In the genomic region with DNA sequence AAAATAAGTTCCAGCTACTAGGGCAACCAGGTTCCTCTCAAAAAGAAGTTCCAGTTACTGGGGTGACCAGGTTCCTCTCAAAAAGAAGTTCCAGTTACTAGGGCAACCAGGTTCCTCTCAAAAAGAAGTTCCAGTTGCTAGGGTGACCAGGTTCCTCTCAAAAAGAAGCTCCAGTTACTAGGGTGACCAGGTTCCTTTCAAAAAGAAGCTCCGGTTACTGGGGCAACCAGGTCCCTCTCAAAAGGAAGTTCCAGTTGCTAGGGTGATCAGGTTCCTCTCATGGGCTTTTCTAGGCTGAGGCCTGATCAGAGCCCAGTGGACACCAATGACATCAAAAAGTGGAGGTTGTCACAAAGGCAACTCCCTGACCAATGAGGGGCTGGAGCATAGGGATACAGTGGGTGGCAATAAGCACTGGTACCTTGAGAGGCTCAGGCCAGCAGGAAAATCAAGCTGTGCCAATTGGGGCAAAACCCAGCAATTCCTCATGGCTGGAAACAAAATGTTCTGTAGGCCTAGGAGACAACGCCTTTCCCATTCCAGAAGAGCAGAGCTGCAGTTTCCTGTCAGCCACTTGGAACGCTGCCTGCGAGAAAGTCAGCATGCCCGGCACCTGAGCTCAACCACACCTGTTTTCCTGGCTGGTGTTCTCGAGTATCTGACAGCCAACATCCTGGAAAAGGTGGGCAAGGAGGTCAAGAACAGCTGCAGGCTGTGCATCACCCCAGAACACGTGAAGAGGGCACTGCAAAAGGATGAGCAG, we compare ENCODE assay signal across 8 cellular contexts. TPM values are rescaled to one million over a fixed set of nuclear protein-coding genes. Genes with fewer than 3 reads are reported as not detected.
DNase-seq lines count a peak whose midpoint lies in the region; ATAC-seq and TF ChIP-seq lines count a peak whose summit lies in the region.

No MANE protein-coding gene starts in this region.

- no peak for TF ChIP-seq CTCF in GM13977 (IDR thresholded peaks at IDR 0.05; ENCODE audit: extremely low read depth, insufficient read depth, missing control alignments)
- TF ChIP-seq CTCF in left lung (IDR thresholded peaks at IDR 0.05) = no peak
- TF ChIP-seq CTCF in gastrocnemius medialis (IDR thresholded peaks at IDR 0.05 in 4 of 5, conservative IDR thresholded peaks at IDR 0.05 in 1 of 5) = no peak

- no peak for TF ChIP-seq POLR2A in gastrocnemius medialis (IDR thresholded peaks at IDR 0.05)

- H3K27ac ChIP-seq in left lung = no peak overlapping the region
- H3K27ac ChIP-seq in gastrocnemius medialis = no peak overlapping the region

- no peaks in the 10 kb centered on the region for H3K36me3 ChIP-seq in left lung
- no peaks in the 10 kb centered on the region for H3K36me3 ChIP-seq in gastrocnemius medialis

- H3K4me3 ChIP-seq in left lung = no peak overlapping the region
- H3K4me3 ChIP-seq in gastrocnemius medialis = no peak overlapping the region

- H3K9me3 ChIP-seq in left lung (no peaks in the 10 kb centered on the region), gastrocnemius medialis (no peaks in the 10 kb centered on the region)

- DNase-seq in GM13977 (ENCODE audit: low spot score) (peak; percentile 38), NCI-H774 (lab: John Stamatoyannopoulos, UW) (peak; percentile 27), left lung (no peak), gastrocnemius medialis (no peak), GM19240 (ENCODE audit: insufficient read length, low spot score) (no peak)

- H3K27me3 ChIP-seq in left lung (no peaks in the 10 kb centered on the region), gastrocnemius medialis (no peaks in the 10 kb centered on the region)

- H3K4me1 ChIP-seq in left lung = no peaks in the 10 kb centered on the region
- H3K4me1 ChIP-seq in gastrocnemius medialis = no peaks in the 10 kb centered on the region

- in situ Hi-C loops in GM13977 (cut with MboI; ENCODE audit: low pct_unique_long_range_greater_than_20kb, low sequenced_read_pairs, unreplicated experiment) (no loop called here), gastrocnemius medialis (cut with MboI; ENCODE audit: low sequenced_read_pairs in 4 of 4) (no loop called here)

- ATAC-seq in HG02798 (IDR thresholded peaks at IDR 0.05; ENCODE audit: poor library complexity, unreplicated experiment) (peak; percentile 82), left lung (peak; percentile 51), gastrocnemius medialis (no peak), GM18873 (IDR thresholded peaks at IDR 0.05; ENCODE audit: low FRiP score, unreplicated experiment) (no peak), GM18520 (IDR thresholded peaks at IDR 0.05; ENCODE audit: unreplicated experiment) (no peak)

- intact Hi-C loops in left lung (cut with DNase I) = no loop called here
- intact Hi-C loops in gastrocnemius medialis (cut with DNase I; ENCODE audit: low total_unique reads) = no loop called here

RNA-seq across cellular contexts. Expression of gene SYTL5, which starts 12.3 kb away (rescaled TPM):
- under 1 TPM; 0.50 to 0.65 TPM for total RNA-seq in left lung
- total RNA-seq in gastrocnemius medialis = not detected

Comparison
In these comparisons a context has a peak if more than half of its experiments do, and no peak if none do; other contexts are left out.
1. DNase-seq: peak in GM13977 (single experiment) and NCI-H774 (single experiment); none in left lung (0 of 2), gastrocnemius medialis (0 of 2) and GM19240 (single experiment).
2. ATAC-seq: peak in HG02798 (single experiment) and left lung (single experiment); none in gastrocnemius medialis (0 of 2), GM18873 (single experiment) and GM18520 (single experiment).